ENCODE assay signal across 1 cellular context in genomic region chr2:1718339-1719220, GRCh38.
TF ChIP-seq lines count a peak whose summit lies in the region.

No MANE protein-coding gene starts in this region.

TF ChIP-seq in SK-N-SH treated with all-trans-retinoic acid at 6 μM for 48 hours, 23 proteins besides CTCF, POLR2A, EP300 and RAD21 (continued from another document):
- TF ChIP-seq RARB (CRISPR knock-in tag; IDR thresholded peaks at IDR 0.05) (no peak), TCF4 (CRISPR knock-in tag; IDR thresholded peaks at IDR 0.05; ENCODE audit: borderline replicate concordance) (no peak)
